ENCODE assay signal across 10 cellular contexts in genomic region chr14:75514673-75515630, GRCh38. TPM values are rescaled to one million over a fixed set of nuclear protein-coding genes. Genes with fewer than 3 reads are reported as not detected.
DNase-seq lines count a peak whose midpoint lies in the region; ATAC-seq and TF ChIP-seq lines count a peak whose summit lies in the region.
"Had no signal": no experiment of that assay in that cellular context is flagged by ENCODE, and none has a peak within 500 bp of the region (broad histone marks: within the 10 kb centered on the region; RNA-seq: fewer than 3 reads in every experiment).

No MANE protein-coding gene starts in this region.

- H3K9me3 ChIP-seq in WERI-Rb-1 (ENCODE audit: severe bottlenecking), result no peaks in the 10 kb centered on the region
- H3K9me3 ChIP-seq in trophoblast cell (ENCODE audit: insufficient read depth, low read depth, low read length), result no peaks in the 10 kb centered on the region

- no peaks in the 10 kb centered on the region for H3K79me1 ChIP-seq in trophoblast cell (ENCODE audit: low read length)

- DNase-seq in activated CD4-positive, alpha-beta T cell treated with anti-CD3 and anti-CD28 coated beads for 1 hour, result peak; percentile 19
- no peak for DNase-seq in activated CD4-positive, alpha-beta T cell treated with anti-CD3 and anti-CD28 coated beads, Interleukin-2, amount 50 U/mL, for 4 hours
- no peak for DNase-seq in WERI-Rb-1
- peak; percentile 29 for DNase-seq in epidermal melanocyte (ENCODE audit: insufficient read length, low spot score)
- peak; percentile 12 to 40 for DNase-seq in trophoblast cell
- DNase-seq in NCI-H1694 treated with DMSO at 0.1 percent for 48 hours (lab: John Stamatoyannopoulos, UW), result no peak

- WGBS in trophoblast cell (ENCODE audit: extremely low coverage, insufficient coverage, insufficient read length), result no CpG with 5 or more reads among the region's 29 CpGs

- H2BK120ac ChIP-seq in trophoblast cell (ENCODE audit: insufficient read depth, low read length, poor library complexity), result no peak overlapping the region

- H3K27ac ChIP-seq in WERI-Rb-1, result no peak overlapping the region
- no peak overlapping the region for H3K27ac ChIP-seq in trophoblast cell (ENCODE audit: low read depth, low read length)
- H3K27ac ChIP-seq: adrenal gland, C4-2B had no signal

- no peak overlapping the region for H4K12ac ChIP-seq in trophoblast cell (ENCODE audit: low read depth, low read length)

- H3K36me3 ChIP-seq in WERI-Rb-1, result no peaks in the 10 kb centered on the region
- no peaks in the 10 kb centered on the region for H3K36me3 ChIP-seq in trophoblast cell (ENCODE audit: control insufficient read depth in 1 of 2, insufficient read depth in 2 of 2, low read length in 2 of 2)
- H3K36me3 ChIP-seq: adrenal gland had no signal

- H3K27me3 ChIP-seq in WERI-Rb-1 (ENCODE audit: insufficient read depth, low read depth, severe bottlenecking) (no peaks in the 10 kb centered on the region), trophoblast cell (ENCODE audit: insufficient read depth, low read length) (no peaks in the 10 kb centered on the region)
- H3K27me3 ChIP-seq: adrenal gland had no signal

- ATAC-seq in HG03045 (IDR thresholded peaks at IDR 0.05; ENCODE audit: unreplicated experiment) (peak; percentile 39), HG03139 (IDR thresholded peaks at IDR 0.05; ENCODE audit: unreplicated experiment) (no peak)

- no peak overlapping the region for H2BK5ac ChIP-seq in trophoblast cell (ENCODE audit: low read depth, low read length, poor library complexity)

- H3K4me3 ChIP-seq in WERI-Rb-1 (ENCODE audit: low read depth, low read length) (no peak overlapping the region), trophoblast cell (ENCODE audit: low read depth, low read length) (no peak overlapping the region)

- H3K4me2 ChIP-seq in trophoblast cell (ENCODE audit: low read length), result no peak overlapping the region

- H3K4ac ChIP-seq in trophoblast cell (ENCODE audit: low read depth, low read length), result no peak overlapping the region

- no peak overlapping the region for H2AFZ ChIP-seq in trophoblast cell (ENCODE audit: insufficient read depth, low read length, poor library complexity)

- H3K9ac ChIP-seq in trophoblast cell (ENCODE audit: low read length), result no peak overlapping the region

- no peak overlapping the region for H3K18ac ChIP-seq in trophoblast cell (ENCODE audit: low read length)

- peak; percentile 33 for TF ChIP-seq CTCF in WERI-Rb-1 (IDR thresholded peaks at IDR 0.05; ENCODE audit: low read depth, low read length)

- H2AK5ac ChIP-seq in trophoblast cell (ENCODE audit: low read length), result no peak overlapping the region

- no peaks in the 10 kb centered on the region for H3K79me2 ChIP-seq in trophoblast cell (ENCODE audit: control insufficient read depth, insufficient read depth, low read length, poor library complexity)

- no peak overlapping the region for H4K91ac ChIP-seq in trophoblast cell (ENCODE audit: low read depth, low read length)

- H3K14ac ChIP-seq in trophoblast cell (ENCODE audit: low read length), result no peak overlapping the region

- no peak overlapping the region for H3K23ac ChIP-seq in trophoblast cell (ENCODE audit: low read length)

- H3K4me1 ChIP-seq in trophoblast cell (ENCODE audit: control insufficient read depth in 1 of 2, insufficient read depth in 2 of 2, low read length in 2 of 2), result no peaks in the 10 kb centered on the region
- H3K4me1 ChIP-seq: adrenal gland had no signal

- H2BK12ac ChIP-seq in trophoblast cell (ENCODE audit: low read length), result no peak overlapping the region

- H4K8ac ChIP-seq in trophoblast cell (ENCODE audit: low read depth, low read length), result no peak overlapping the region

RNA-seq across cellular contexts. Expression of gene BATF, which starts 7.3 kb away (rescaled TPM):
- polyA plus RNA-seq in trophoblast cell (2013), result 1.9 and 2.2 TPM in 2 replicates

Comparison
In these comparisons a context has a peak if more than half of its experiments do, and no peak if none do; other contexts are left out.
1. DNase-seq: peak in activated CD4-positive, alpha-beta T cell treated with anti-CD3 and anti-CD28 coated beads for 1 hour (single experiment), epidermal melanocyte (single experiment) and trophoblast cell (2 of 2); none in activated CD4-positive, alpha-beta T cell treated with anti-CD3 and anti-CD28 coated beads, Interleukin-2, amount 50 U/mL, for 4 hours (0 of 2), WERI-Rb-1 (single experiment) and NCI-H1694 treated with DMSO at 0.1 percent for 48 hours (single experiment).